Comparison of ENCODE assay signal across 28 cellular contexts in the genomic region with DNA sequence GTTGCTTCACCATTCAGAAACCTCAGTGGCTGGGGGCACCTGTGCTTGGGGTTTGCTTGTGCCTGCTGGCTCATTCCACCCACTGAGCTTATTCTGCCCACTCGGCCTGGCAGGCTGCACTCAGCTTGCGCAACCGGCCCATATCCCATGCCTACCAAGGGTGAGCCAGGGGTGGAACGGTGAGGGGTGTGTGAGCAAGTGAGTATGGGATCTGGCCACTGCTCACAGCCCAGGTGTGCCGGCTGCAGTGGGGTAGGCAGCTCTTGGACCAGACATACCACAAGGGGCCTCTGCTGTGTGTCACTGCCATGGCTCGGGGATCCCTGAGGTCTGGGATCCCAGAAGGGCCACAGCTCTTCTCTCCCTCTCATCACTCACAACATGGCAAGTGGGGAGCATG.
"Had no signal": no experiment of that assay in that cellular context is flagged by ENCODE, and none has a peak within 500 bp of the region (broad histone marks: within the 10 kb centered on the region; RNA-seq: fewer than 3 reads in every experiment).

No MANE protein-coding gene starts in this region.

- H3K4me3 Mint-ChIP-seq: naive thymus-derived CD4-positive, alpha-beta T cell; natural killer cell; nephron progenitor cell; neural crest cell; stimulated activated effector memory CD8-positive, alpha-beta T cell treated with anti-CD3 and anti-CD28 coated beads, Interleukin-12 subunit alpha, Interleukin-12 subunit beta, amount 100 ng/mL, for 72 hours; stimulated activated naive B cell treated with anti-CD40 and anti-IgM and Interleukin-4, amounts not matched to agents 10 μg/mL and 1 μg/mL and 100 μg/mL, for 72 hours; stimulated activated naive CD8-positive, alpha-beta T cell treated with anti-CD3 and anti-CD28 coated beads, Interleukin-15, Interleukin-2, amounts not matched to agents 100 ng/mL and 50 ng/mL, for 24 hours; type B pancreatic cell had no signal

- H3K27me3 Mint-ChIP-seq: naive thymus-derived CD4-positive, alpha-beta T cell; progenitor cell of endocrine pancreas; stimulated activated naive B cell treated with anti-CD40 and anti-IgM and Interleukin-4, amounts not matched to agents 10 μg/mL and 1 μg/mL and 100 μg/mL, for 72 hours; stimulated activated naive CD8-positive, alpha-beta T cell treated with anti-CD3 and anti-CD28 coated beads, Interleukin-15, Interleukin-2, amounts not matched to agents 100 ng/mL and 50 ng/mL, for 24 hours; type B pancreatic cell had no signal

- H3K4me1 Mint-ChIP-seq: naive thymus-derived CD4-positive, alpha-beta T cell; natural killer cell; nephron progenitor cell; neural crest cell; stimulated activated effector memory CD8-positive, alpha-beta T cell treated with anti-CD3 and anti-CD28 coated beads, Interleukin-12 subunit alpha, Interleukin-12 subunit beta, amount 100 ng/mL, for 72 hours; stimulated activated naive B cell treated with anti-CD40 and anti-IgM and Interleukin-4, amounts not matched to agents 10 μg/mL and 1 μg/mL and 100 μg/mL, for 72 hours had no signal

- H3K9me3 ChIP-seq: ovary, psoas muscle, right lobe of liver, sigmoid colon, thoracic aorta, thyroid gland, vagina had no signal

- ATAC-seq: naive thymus-derived CD4-positive, alpha-beta T cell; natural killer cell; psoas muscle; right cardiac atrium; right lobe of liver; stimulated activated effector memory CD8-positive, alpha-beta T cell treated with anti-CD3 and anti-CD28 coated beads, Interleukin-12 subunit alpha, Interleukin-12 subunit beta, amount 100 ng/mL, for 72 hours; stimulated activated naive B cell treated with anti-CD40 and anti-IgM and Interleukin-4, amounts not matched to agents 10 μg/mL and 1 μg/mL and 100 μg/mL, for 72 hours had no signal

- H3K9me3 Mint-ChIP-seq: nephron progenitor cell, type B pancreatic cell had no signal

- H3K36me3 Mint-ChIP-seq: naive thymus-derived CD4-positive, alpha-beta T cell; natural killer cell; stimulated activated effector memory CD8-positive, alpha-beta T cell treated with anti-CD3 and anti-CD28 coated beads, Interleukin-12 subunit alpha, Interleukin-12 subunit beta, amount 100 ng/mL, for 72 hours; stimulated activated naive B cell treated with anti-CD40 and anti-IgM and Interleukin-4, amounts not matched to agents 10 μg/mL and 1 μg/mL and 100 μg/mL, for 72 hours; type B pancreatic cell had no signal

- H3K27me3 ChIP-seq: ovary, right lobe of liver, sigmoid colon, stomach, thyroid gland, tibial nerve, vagina had no signal

- H2AFZ ChIP-seq: parathyroid adenoma had no signal

- H3K4me3 ChIP-seq: ovary, psoas muscle, right lobe of liver, sigmoid colon, stomach, thoracic aorta, thyroid gland, tibial nerve, vagina had no signal

- H3K27ac Mint-ChIP-seq: naive thymus-derived CD4-positive, alpha-beta T cell; natural killer cell; nephron progenitor cell; progenitor cell of endocrine pancreas; stimulated activated effector memory CD8-positive, alpha-beta T cell treated with anti-CD3 and anti-CD28 coated beads, Interleukin-12 subunit alpha, Interleukin-12 subunit beta, amount 100 ng/mL, for 72 hours; stimulated activated naive B cell treated with anti-CD40 and anti-IgM and Interleukin-4, amounts not matched to agents 10 μg/mL and 1 μg/mL and 100 μg/mL, for 72 hours; stimulated activated naive CD8-positive, alpha-beta T cell treated with anti-CD3 and anti-CD28 coated beads, Interleukin-15, Interleukin-2, amounts not matched to agents 100 ng/mL and 50 ng/mL, for 24 hours; type B pancreatic cell had no signal

- H3K27ac ChIP-seq: ovary, parathyroid adenoma, psoas muscle, right lobe of liver, sigmoid colon, stomach, thoracic aorta, thyroid gland, tibial nerve, vagina had no signal

- H3K4me1 ChIP-seq: parathyroid adenoma, psoas muscle, right lobe of liver, sigmoid colon, stomach, thyroid gland, tibial nerve, vagina had no signal

- H3K9ac ChIP-seq: parathyroid adenoma had no signal

- DNase-seq: naive thymus-derived CD4-positive, alpha-beta T cell; natural killer cell; nephron progenitor cell; occipital lobe; ovary; posterior cingulate gyrus; psoas muscle; right cardiac atrium; sigmoid colon; small intestine; stimulated activated CD4-positive, alpha-beta T cell treated with anti-CD3 and anti-CD28 coated beads, Interleukin-15, amount 100 ng/mL, for 24 hours; stimulated activated CD4-positive, alpha-beta T cell treated with anti-CD3 and anti-CD28 coated beads, Interleukin-2, amount 100 ng/mL, for 24 hours; stimulated activated CD4-positive, alpha-beta T cell treated with anti-CD3 and anti-CD28 coated beads, Interleukin-2, amount 100 ng/mL, for 48 hours; stimulated activated CD4-positive, alpha-beta T cell treated with anti-CD3 and anti-CD28 coated beads, Interleukin-4, amount 100 ng/mL, for 24 hours; stimulated activated naive B cell treated with anti-CD40 and anti-IgM and Interleukin-4, amounts not matched to agents 10 μg/mL and 1 μg/mL and 100 μg/mL, for 72 hours; stimulated activated naive CD4-positive, alpha-beta T cell treated with Interleukin-2 at 50 U/mL for 16 hours; stomach; thyroid gland had no signal

- H3K36me3 ChIP-seq: ovary, right lobe of liver, sigmoid colon, stomach, thoracic aorta, thyroid gland, tibial nerve, vagina had no signal
